ENCODE assay signal across 13 cellular contexts in genomic region chr7:55862652-55863051, GRCh38. TPM values are rescaled to one million over a fixed set of nuclear protein-coding genes. Genes with fewer than 3 reads are reported as not detected.
"Had no signal": no experiment of that assay in that cellular context is flagged by ENCODE, and none has a peak within 500 bp of the region (broad histone marks: within the 10 kb centered on the region; RNA-seq: fewer than 3 reads in every experiment).

TSS of gene SEPTIN14 (minus strand) at chr7:55862752. CDS start at chr7:55861996, 756 bp downstream.

RNA-seq across cellular contexts. Expression of gene SEPTIN14, which starts in this region (rescaled TPM):
- total RNA-seq: activated B cell treated with CpG ODN at 0.5 μM for 24 hours; activated CD4-positive, alpha-beta memory T cell treated with anti-CD3 and anti-CD28 coated beads for 36 hours; activated CD4-positive, alpha-beta memory T cell treated with anti-CD3 and anti-CD28 coated beads, Interleukin-2, amount 10 ng/mL, durations not matched to agents 7 days and 5 days; activated CD4-positive, alpha-beta T cell treated with anti-CD3 and anti-CD28 coated beads for 36 hours; activated CD4-positive, alpha-beta T cell treated with anti-CD3 and anti-CD28 coated beads, Interleukin-2, amount 10 ng/mL, durations not matched to agents 24 days and 14 days; activated CD4-positive, alpha-beta T cell treated with anti-CD3 and anti-CD28 coated beads, Interleukin-2, amount 10 ng/mL, durations not matched to agents 7 days and 5 days; activated CD8-positive, alpha-beta memory T cell treated with anti-CD3 and anti-CD28 coated beads for 36 hours; activated CD8-positive, alpha-beta memory T cell treated with anti-CD3 and anti-CD28 coated beads, Interleukin-2, amount 10 ng/mL, durations not matched to agents 7 days and 5 days; activated CD8-positive, alpha-beta T cell treated with anti-CD3 and anti-CD28 coated beads for 36 hours; activated CD8-positive, alpha-beta T cell treated with anti-CD3 and anti-CD28 coated beads, Interleukin-2, amount 10 ng/mL, durations not matched to agents 7 days and 5 days; T-helper 1 cell treated with Interleukin-12 subunit alpha and Interleukin-12 subunit beta and Interleukin-4 antibody, amounts not matched to agents 30 ng/mL and 1 ng/mL, for 36 hours; T-helper 17 cell; T-helper 2 cell treated with Interferon-gamma antibody and Interleukin-4, amounts not matched to agents 100 ng/mL and 5 ng/mL, for 36 hours had no signal
